8 cellular contexts compared by ENCODE assay signal in genomic region chr13:27339299-27339698, GRCh38.
A peak's percentile ranks its signal among the peaks of the same experiment; 100 is the strongest.
DNase-seq lines count a peak whose midpoint lies in the region; ATAC-seq and TF ChIP-seq lines count a peak whose summit lies in the region.

No MANE protein-coding gene starts in this region.

- no peak overlapping the region for H3K27ac Mint-ChIP-seq in glutamatergic neuron (ENCODE audit: unreplicated experiment)

- H3K9me3 ChIP-seq in uterus = no peaks in the 10 kb centered on the region
- H3K9me3 ChIP-seq in effector memory CD4-positive, alpha-beta T cell (ENCODE audit: control insufficient read depth, low read length) = no peaks in the 10 kb centered on the region

- DNase-seq in DMS53 (lab: John Stamatoyannopoulos, UW) (peak; percentile 85), H7 (peak; percentile 70), NCI-H748 (lab: John Stamatoyannopoulos, UW; ENCODE audit: unreplicated experiment) (peak; percentile 84), glutamatergic neuron (peak; percentile 58), uterus (no peak)
- DNase-seq in activated CD8-positive, alpha-beta memory T cell treated with anti-CD3 and anti-CD28 coated beads, Interleukin-2, amount 50 U/mL, for 4 hours = peak; percentile 45
- peak; percentile 44 for DNase-seq in stimulated activated naive CD8-positive, alpha-beta T cell treated with anti-CD3 and anti-CD28 coated beads, Interleukin-15, Interleukin-2, amounts not matched to agents 100 U/mL and 50 U/mL, for 24 hours
- no peak for DNase-seq in effector memory CD4-positive, alpha-beta T cell

- H3K27me3 Mint-ChIP-seq in glutamatergic neuron (ENCODE audit: unreplicated experiment) = peaks cover 3% of the 10 kb centered on the region

- intact Hi-C loops in uterus (cut with DNase I; ENCODE audit: low total_unique reads) = no loop called here

- H3K27ac ChIP-seq in uterus = no peak overlapping the region
- H3K27ac ChIP-seq in effector memory CD4-positive, alpha-beta T cell (ENCODE audit: insufficient read depth, low read length, poor library complexity, severe bottlenecking) = no peak overlapping the region

- no peaks in the 10 kb centered on the region for H3K9me3 Mint-ChIP-seq in glutamatergic neuron (ENCODE audit: unreplicated experiment)

- no peaks in the 10 kb centered on the region for H3K4me1 ChIP-seq in uterus
- no peaks in the 10 kb centered on the region for H3K4me1 ChIP-seq in effector memory CD4-positive, alpha-beta T cell (ENCODE audit: control insufficient read depth, insufficient read depth, low read length, poor library complexity, severe bottlenecking)

- no peaks in the 10 kb centered on the region for H3K27me3 ChIP-seq in H7 (ENCODE audit: control insufficient read depth, insufficient read depth, low read length)
- no peaks in the 10 kb centered on the region for H3K27me3 ChIP-seq in uterus
- H3K27me3 ChIP-seq in effector memory CD4-positive, alpha-beta T cell (replicated peaks; ENCODE audit: control insufficient read depth, insufficient read depth, low read length, poor library complexity, severe bottlenecking) = no peaks in the 10 kb centered on the region

- no peak overlapping the region for H3K4me3 ChIP-seq in H7 (ENCODE audit: insufficient read depth, low read depth, low read length)
- no peak overlapping the region for H3K4me3 ChIP-seq in uterus
- no peak overlapping the region for H3K4me3 ChIP-seq in effector memory CD4-positive, alpha-beta T cell (ENCODE audit: insufficient read depth, low read depth, low read length, poor library complexity, severe bottlenecking)

- H3K36me3 ChIP-seq in H7 (replicated peaks; ENCODE audit: control insufficient read depth, insufficient read depth, low read length) (no peaks in the 10 kb centered on the region), uterus (no peaks in the 10 kb centered on the region)
- no peaks in the 10 kb centered on the region for H3K36me3 ChIP-seq in effector memory CD4-positive, alpha-beta T cell (ENCODE audit: control insufficient read depth, insufficient read depth, low read length)

- ATAC-seq in stimulated activated naive CD8-positive, alpha-beta T cell treated with anti-CD3 and anti-CD28 coated beads, Interleukin-15, Interleukin-2, amounts not matched to agents 100 U/mL and 50 U/mL, for 24 hours = peak; percentile 82

- no peak for TF ChIP-seq POLR2A in uterus (IDR thresholded peaks at IDR 0.05)

- peak; percentile 46 for TF ChIP-seq CTCF in glutamatergic neuron (IDR thresholded peaks at IDR 0.05; ENCODE audit: partially characterized antibody, unreplicated experiment)
- peak in 1 of 4 experiments; percentile 14 for TF ChIP-seq CTCF in uterus (IDR thresholded peaks at IDR 0.05)

- no peak overlapping the region for H3K4me3 Mint-ChIP-seq in glutamatergic neuron (ENCODE audit: unreplicated experiment)

- no peaks in the 10 kb centered on the region for H3K4me1 Mint-ChIP-seq in glutamatergic neuron (ENCODE audit: low read depth, unreplicated experiment)

- H3K36me3 Mint-ChIP-seq in glutamatergic neuron (ENCODE audit: unreplicated experiment) = no peaks in the 10 kb centered on the region

Comparison
In these comparisons a context has a peak if more than half of its experiments do, and no peak if none do; other contexts are left out.
1. DNase-seq: peak in DMS53 (single experiment), H7 (single experiment), NCI-H748 (single experiment), activated CD8-positive, alpha-beta memory T cell treated with anti-CD3 and anti-CD28 coated beads, Interleukin-2, amount 50 U/mL, for 4 hours (single experiment), glutamatergic neuron (single experiment) and stimulated activated naive CD8-positive, alpha-beta T cell treated with anti-CD3 and anti-CD28 coated beads, Interleukin-15, Interleukin-2, amounts not matched to agents 100 U/mL and 50 U/mL, for 24 hours (single experiment); none in uterus (0 of 2) and effector memory CD4-positive, alpha-beta T cell (0 of 3).